Comparison of ENCODE assay signal across 8 cellular contexts in genomic region chr15:42581272-42581730, GRCh38. TPM values are rescaled to one million over a fixed set of nuclear protein-coding genes. Genes with fewer than 3 reads are reported as not detected.
DNase-seq lines count a peak whose midpoint lies in the region; ATAC-seq, FAIRE-seq and TF ChIP-seq lines count a peak whose summit lies in the region.

No MANE protein-coding gene starts in this region.

- peak overlapping the region in 3 of 4 experiments; percentile 56 to 79 (median 67); a peak in 6 of 7 replicates for H3K9ac ChIP-seq in H1 (replicated peaks in 1 of 4; ENCODE audit: extremely low read depth in 1 of 4, low read depth in 3 of 4, low read length in 3 of 4)

- FAIRE-seq in H1 (lab: Jason Lieb, UNC), result no peak

- H3K36me3 Mint-ChIP-seq in activated CD8-positive, alpha-beta memory T cell treated with anti-CD3 and anti-CD28 coated beads, Interleukin-2, amount 10 ng/mL, durations not matched to agents 7 days and 5 days, result peaks cover 3% of the 10 kb centered on the region

- H3K9me3 ChIP-seq in H1 (ENCODE audit: insufficient read depth in 2 of 2, low read depth in 1 of 2, low read length in 1 of 2), result no peaks in the 10 kb centered on the region

- 0 out of 2 replicates have a peak, but pooled peaks cover 4% of the 10 kb centered on the region for H3K79me1 ChIP-seq in H1 (ENCODE audit: low read depth, low read length)

- peak in 1 of 2 experiments; percentile 76; a peak in 2 of 3 replicates for TF ChIP-seq POLR2A in H1 (IDR thresholded peaks at IDR 0.05; ENCODE audit: control extremely low read depth in 1 of 2, low read depth in 2 of 2, low read length in 2 of 2)

- H3K4me1 Mint-ChIP-seq in activated CD8-positive, alpha-beta memory T cell treated with anti-CD3 and anti-CD28 coated beads, Interleukin-2, amount 10 ng/mL, durations not matched to agents 7 days and 5 days, result peaks cover 46% of the 10 kb centered on the region

- H3K36me3 ChIP-seq in ACC112 (ENCODE audit: insufficient read depth, low read length) (no peaks in the 10 kb centered on the region), H1 (ENCODE audit: control insufficient read depth in 2 of 4, insufficient read depth in 4 of 4, low read length in 3 of 4) (no peaks in the 10 kb centered on the region; a peak in 1 of 8 replicates)

- no peak overlapping the region for H3K56ac ChIP-seq in H1 (replicated peaks; ENCODE audit: insufficient read length, low read depth, low read length)

- H3K23me2 ChIP-seq in H1 (ENCODE audit: low read depth, low read length), result peaks cover 2% of the 10 kb centered on the region; the same call in 1 of the 2 replicates

- H3K14ac ChIP-seq in H1 (ENCODE audit: insufficient read length), result no peak overlapping the region

- POLR2A ChIA-PET in H1 (lab: Charles Lee; ENCODE audit: partially characterized antibody), result interaction anchor here (0.7 to 3.4 kb wide), 3 partner anchors 10 to 68 kb away, joined by 3 to 13 read pairs (median 3); no protein-coding TSS in a partner anchor

- H3K18ac ChIP-seq in H1 (ENCODE audit: extremely low read depth, low read length), result peak overlapping the region; percentile 93; the same call in 1 of the 2 replicates

- H2BK20ac ChIP-seq in H1 (ENCODE audit: low read length), result no peak overlapping the region

- peak overlapping the region; percentile 79 for H3K4me3 Mint-ChIP-seq in activated CD8-positive, alpha-beta memory T cell treated with anti-CD3 and anti-CD28 coated beads, Interleukin-2, amount 10 ng/mL, durations not matched to agents 7 days and 5 days

- TF ChIP-seq RAD21 in H1 (IDR thresholded peaks at IDR 0.05 in 1 of 2, conservative IDR thresholded peaks at IDR 0.05 in 1 of 2; ENCODE audit: low read depth in 2 of 2, low read length in 2 of 2), result no peak

- no peak overlapping the region; the same call in 1 of the 2 replicates for H2AK5ac ChIP-seq in H1 (ENCODE audit: low read depth, low read length)

- no peaks in the 10 kb centered on the region for H3K27me3 ChIP-seq in ACC112 (ENCODE audit: insufficient read depth, low read length)
- H3K27me3 ChIP-seq in H1 (replicated peaks in 1 of 4; ENCODE audit: control insufficient read depth in 3 of 4, extremely low read depth in 1 of 4, insufficient read depth in 3 of 4, low read length in 3 of 4), result peaks cover 1 to 6% (median 5%) of the 10 kb centered on the region in 4 experiments

- DNase-seq in NCI-H82 (lab: John Stamatoyannopoulos, UW) (peak; percentile 88), H1 (ENCODE audit: low read depth in 1 of 2, low spot score in 2 of 2) (peak; percentile 57 to 84), mesenteric fat pad (ENCODE audit: low spot score) (peak; percentile 94)
- peak; percentile 92 for DNase-seq in activated CD8-positive, alpha-beta memory T cell treated with anti-CD3 and anti-CD28 coated beads, Interleukin-2, amount 10 ng/mL, durations not matched to agents 7 days and 5 days
- DNase-seq in stimulated activated CD8-positive, alpha-beta memory T cell treated with anti-CD3 and anti-CD28 coated beads, Interleukin-12 subunit alpha, Interleukin-12 subunit beta, amount 100 ng/mL, for 24 hours (ENCODE audit: extremely low read depth), result peak; percentile 51

- no peak overlapping the region for H3K4ac ChIP-seq in H1 (replicated peaks; ENCODE audit: insufficient read length, low read depth, low read length)

- no peak overlapping the region for H4K91ac ChIP-seq in H1 (replicated peaks; ENCODE audit: insufficient read length, low read length)

- H3K79me2 ChIP-seq in ACC112 (ENCODE audit: control insufficient read depth, insufficient read depth, low read length, unreplicated experiment) (peaks cover 13% of the 10 kb centered on the region), H1 (ENCODE audit: control insufficient read depth in 1 of 2, insufficient read depth in 2 of 2, low read length in 2 of 2) (no peaks in the 10 kb centered on the region; a peak in 1 of 4 replicates)

- no peak overlapping the region for H3K23ac ChIP-seq in H1 (ENCODE audit: insufficient read length)

- no peak overlapping the region for H4K5ac ChIP-seq in H1 (ENCODE audit: insufficient read length, low read depth, low read length)

- no peak overlapping the region; the same call in 1 of the 2 replicates for H2BK5ac ChIP-seq in H1 (ENCODE audit: low read depth, low read length)

- peak overlapping the region; percentile 78 to 91 for H3K4me2 ChIP-seq in H1 (ENCODE audit: insufficient read depth in 1 of 2, low read depth in 2 of 2, low read length in 2 of 2)

- H3K4me1 ChIP-seq in ACC112 (ENCODE audit: control insufficient read depth, insufficient read depth, low read length, unreplicated experiment), result peaks cover 19% of the 10 kb centered on the region
- peaks cover 10 to 19% (median 15%) of the 10 kb centered on the region in 4 experiments; a peak in 6 of 7 replicates for H3K4me1 ChIP-seq in H1 (replicated peaks in 1 of 4; ENCODE audit: control insufficient read depth in 3 of 4, insufficient read depth in 4 of 4, low read length in 3 of 4)

- no peaks in the 10 kb centered on the region for H3K9me3 Mint-ChIP-seq in activated CD8-positive, alpha-beta memory T cell treated with anti-CD3 and anti-CD28 coated beads, Interleukin-2, amount 10 ng/mL, durations not matched to agents 7 days and 5 days (ENCODE audit: low read depth)

- ATAC-seq in GM18907 (IDR thresholded peaks at IDR 0.05; ENCODE audit: unreplicated experiment), result peak; percentile 77
- peak; percentile 55 for ATAC-seq in HG03342 (IDR thresholded peaks at IDR 0.05; ENCODE audit: unreplicated experiment)
- ATAC-seq in activated CD8-positive, alpha-beta memory T cell treated with anti-CD3 and anti-CD28 coated beads, Interleukin-2, amount 10 ng/mL, durations not matched to agents 7 days and 5 days, result peak; percentile 100

- CTCF ChIA-PET in activated CD8-positive, alpha-beta memory T cell treated with anti-CD3 and anti-CD28 coated beads, Interleukin-2, amount 10 ng/mL, durations not matched to agents 7 days and 5 days (lab: Charles Lee), result interaction anchor here (0.5 to 2.8 kb wide), 12 partner anchors 11 to 92 kb away, joined by 3 to 12 read pairs (median 4); partner anchors contain the start of genes HAUS2 and LRRC57
- CTCF ChIA-PET in H1 (lab: Charles Lee; ENCODE audit: partially characterized antibody), result interaction anchor here (4.1 kb wide), 1 partner anchor 11 kb away, joined by 28 read pairs; no protein-coding TSS in a partner anchor

- TF ChIP-seq CTCF in H1 (IDR thresholded peaks at IDR 0.05; ENCODE audit: control extremely low read depth in 1 of 3, insufficient read depth in 1 of 3, low read depth in 1 of 3, low read length in 3 of 3), result no peak

- no peak overlapping the region for H2BK15ac ChIP-seq in H1 (ENCODE audit: low read length)

- no peak overlapping the region for H2BK120ac ChIP-seq in H1 (replicated peaks; ENCODE audit: low read depth, low read length)

- H2AFZ ChIP-seq in ACC112 (ENCODE audit: low read length, unreplicated experiment) (no peak overlapping the region), H1 (ENCODE audit: low read length) (peak overlapping the region; percentile 59; the same call in 1 of the 2 replicates)

- H4K8ac ChIP-seq in H1 (ENCODE audit: extremely low read depth, insufficient read depth, low read length), result peak overlapping the region; percentile 97; the same call in 1 of the 2 replicates

- no peak overlapping the region for H3K27ac ChIP-seq in ACC112 (ENCODE audit: low read depth, low read length)
- H3K27ac ChIP-seq in H1 (ENCODE audit: low read depth, low read length), result no peak overlapping the region; the same call in 1 of the 2 replicates

- peak overlapping the region; percentile 79 for H3K27ac Mint-ChIP-seq in activated CD8-positive, alpha-beta memory T cell treated with anti-CD3 and anti-CD28 coated beads, Interleukin-2, amount 10 ng/mL, durations not matched to agents 7 days and 5 days

- H2BK12ac ChIP-seq in H1 (ENCODE audit: low read depth, low read length), result peak overlapping the region; percentile 71; the same call in 1 of the 2 replicates

- no peak for TF ChIP-seq EP300 in H1 (IDR thresholded peaks at IDR 0.05; ENCODE audit: borderline replicate concordance in 1 of 2, low read depth in 2 of 2, low read length in 2 of 2)

- H3K4me3 ChIP-seq in ACC112 (ENCODE audit: low read depth, low read length) (peak overlapping the region; percentile 70), H1 (ENCODE audit: extremely low read depth in 1 of 4, insufficient read depth in 2 of 4, low read depth in 3 of 4, low read length in 4 of 4) (peak overlapping the region; percentile 54 to 63 (median 55))

- no peaks in the 10 kb centered on the region for H4K20me1 ChIP-seq in H1 (replicated peaks in 1 of 2; ENCODE audit: control insufficient read depth in 1 of 2, insufficient read depth in 2 of 2, low read length in 2 of 2)

- WGBS in H1 (ENCODE audit: extremely low coverage in 1 of 2, insufficient coverage in 1 of 2, insufficient read length in 1 of 2, insufficient replicate concordance in 2 of 2, low coverage in 1 of 2, low lambda C conversion rate in 2 of 2, missing lambda C conversion rate in 1 of 2), 2 experiments, result 5% methylated on average over 37 of the region's 37 CpGs; no CpG with 5 or more reads in 1 of the 2 experiments

- H3K27me3 Mint-ChIP-seq in activated CD8-positive, alpha-beta memory T cell treated with anti-CD3 and anti-CD28 coated beads, Interleukin-2, amount 10 ng/mL, durations not matched to agents 7 days and 5 days, result peaks cover 4% of the 10 kb centered on the region

RNA-seq across cellular contexts. Expression of gene STARD9, which starts 5.9 kb away (rescaled TPM):
- 10 to 100 TPM in 1 of 2 experiments, 1 to 10 TPM in 1; 9.6 to 20.8 TPM for total RNA-seq in activated CD8-positive, alpha-beta memory T cell treated with anti-CD3 and anti-CD28 coated beads, Interleukin-2, amount 10 ng/mL, durations not matched to agents 7 days and 5 days
- 6.0 and 7.0 TPM in 2 replicates for total RNA-seq in H1 (2021; fragmentation: NEBNext Ultra II Directional; extraction: Animal tissue kit (Norgen Biotek cat#: 25700))
- polyA plus RNA-seq in H1 (2011; rRNA removed), result 2.8 and 3.3 TPM in 2 replicates
- 3.2 TPM for polyA plus RNA-seq in H1 (2011; cell fraction: cytosol; rRNA removed)
- polyA plus RNA-seq in H1 (2011; cell fraction: nucleus; rRNA removed), result 17.0 TPM
- 4.0 to 5.0 TPM (median 4.5 TPM) in 4 replicates for polyA plus RNA-seq in H1 (2012, experiment 1 of 2)
- polyA plus RNA-seq in H1 (2012, experiment 2 of 2), result 0.31 TPM
- polyA plus RNA-seq in H1 (2013, experiment 1 of 2), result 2.6 TPM
- polyA plus RNA-seq in H1 (2013, experiment 2 of 2), result 2.0 TPM
- polyA minus RNA-seq in H1 (2011; rRNA and poly(A)+ RNA removed), result 12.2 and 14.3 TPM in 2 replicates
- polyA minus RNA-seq in H1 (2011; cell fraction: cytosol; rRNA and poly(A)+ RNA removed), result 4.0 TPM
- 16.6 TPM for polyA minus RNA-seq in H1 (2011; cell fraction: nucleus; rRNA and poly(A)+ RNA removed)
- total RNA-seq in mesenteric fat pad, result 17.0 TPM

RNA-seq across cellular contexts. Expression of gene HAUS2, which starts 32.7 kb away (rescaled TPM):
- total RNA-seq in activated CD8-positive, alpha-beta memory T cell treated with anti-CD3 and anti-CD28 coated beads, Interleukin-2, amount 10 ng/mL, durations not matched to agents 7 days and 5 days, result 10 to 100 TPM; 35.5 to 35.6 TPM
- 28.8 and 33.5 TPM in 2 replicates for total RNA-seq in H1 (2021; fragmentation: NEBNext Ultra II Directional; extraction: Animal tissue kit (Norgen Biotek cat#: 25700))
- 8.4 and 12.1 TPM in 2 replicates for polyA plus RNA-seq in H1 (2011; rRNA removed)
- polyA plus RNA-seq in H1 (2011; cell fraction: cytosol; rRNA removed), result 16.4 TPM
- polyA plus RNA-seq in H1 (2011; cell fraction: nucleus; rRNA removed), result 6.5 TPM
- polyA plus RNA-seq in H1 (2012, experiment 1 of 2), result 12.9 to 22.1 TPM (median 14.3 TPM) in 4 replicates
- 4.5 TPM for polyA plus RNA-seq in H1 (2012, experiment 2 of 2)
- 14.6 TPM for polyA plus RNA-seq in H1 (2013, experiment 1 of 2)
- 14.9 TPM for polyA plus RNA-seq in H1 (2013, experiment 2 of 2)
- 11.9 and 14.6 TPM in 2 replicates for polyA minus RNA-seq in H1 (2011; rRNA and poly(A)+ RNA removed)
- polyA minus RNA-seq in H1 (2011; cell fraction: cytosol; rRNA and poly(A)+ RNA removed), result 10.3 TPM
- polyA minus RNA-seq in H1 (2011; cell fraction: nucleus; rRNA and poly(A)+ RNA removed), result 12.3 TPM
- total RNA-seq in mesenteric fat pad, result 26.3 TPM

RNA-seq across cellular contexts. Expression of gene LRRC57, which starts 32.7 kb away (rescaled TPM):
- 10 to 100 TPM; 22.9 to 25.2 TPM for total RNA-seq in activated CD8-positive, alpha-beta memory T cell treated with anti-CD3 and anti-CD28 coated beads, Interleukin-2, amount 10 ng/mL, durations not matched to agents 7 days and 5 days
- 11.1 and 12.7 TPM in 2 replicates for total RNA-seq in H1 (2021; fragmentation: NEBNext Ultra II Directional; extraction: Animal tissue kit (Norgen Biotek cat#: 25700))
- 4.9 and 5.0 TPM in 2 replicates for polyA plus RNA-seq in H1 (2011; rRNA removed)
- polyA plus RNA-seq in H1 (2011; cell fraction: cytosol; rRNA removed), result 6.6 TPM
- polyA plus RNA-seq in H1 (2011; cell fraction: nucleus; rRNA removed), result 2.6 TPM
- 7.3 to 10.3 TPM (median 7.5 TPM) in 4 replicates for polyA plus RNA-seq in H1 (2012, experiment 1 of 2)
- polyA plus RNA-seq in H1 (2012, experiment 2 of 2), result 1.6 TPM
- 6.0 TPM for polyA plus RNA-seq in H1 (2013, experiment 1 of 2)
- polyA plus RNA-seq in H1 (2013, experiment 2 of 2), result 5.5 TPM
- 6.1 and 8.4 TPM in 2 replicates for polyA minus RNA-seq in H1 (2011; rRNA and poly(A)+ RNA removed)
- polyA minus RNA-seq in H1 (2011; cell fraction: cytosol; rRNA and poly(A)+ RNA removed), result 2.3 TPM
- 5.4 TPM for polyA minus RNA-seq in H1 (2011; cell fraction: nucleus; rRNA and poly(A)+ RNA removed)
- total RNA-seq in mesenteric fat pad, result 19.4 TPM
